Comparison of ENCODE assay signal across 8 cellular contexts in the genomic region with DNA sequence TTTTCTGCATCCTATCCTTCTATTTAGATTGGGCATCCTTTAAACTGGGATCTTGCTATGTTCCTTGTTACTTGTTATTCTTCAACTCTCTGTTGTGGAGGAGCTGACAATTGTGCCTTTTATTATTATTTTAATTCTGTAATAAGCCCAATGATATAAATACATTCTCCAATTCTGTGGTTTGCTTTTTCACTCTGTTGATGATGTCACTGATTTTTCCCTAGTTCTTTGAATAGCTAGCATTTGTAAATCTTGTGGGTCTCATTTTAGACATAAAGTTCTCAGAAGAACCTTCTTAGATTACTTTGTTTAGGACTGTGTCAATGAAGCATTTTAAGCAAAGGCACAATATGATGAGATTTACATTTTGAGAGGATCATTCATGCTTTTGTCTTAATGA.
"Had no signal": no experiment of that assay in that cellular context is flagged by ENCODE, and none has a peak within 500 bp of the region (broad histone marks: within the 10 kb centered on the region; RNA-seq: fewer than 3 reads in every experiment).

No MANE protein-coding gene starts in this region.

- H3K4me3 ChIP-seq: GM12878 had no signal

- DNase-seq: GDM1, GF-D8 had no signal

- FAIRE-seq: G401.6, GM12878, GM12891, GM12892, GM18507, GM19239 had no signal

- ATAC-seq: GM12878 had no signal
